ENCODE assay signal across 8 cellular contexts in genomic region chr5:108749130-108749861, GRCh38. TPM values are rescaled to one million over a fixed set of nuclear protein-coding genes. Genes with fewer than 3 reads are reported as not detected.
DNase-seq lines count a peak whose midpoint lies in the region; ATAC-seq lines count a peak whose summit lies in the region.

No MANE protein-coding gene starts in this region.

- DNase-seq in G401 (ENCODE audit: low spot score) (peak; percentile 60), SW480 (ENCODE audit: low spot score) (peak; percentile 81), mesenteric fat pad (ENCODE audit: low spot score) (peak; percentile 92), NCI-H1105 treated with DMSO at 0.1 percent for 48 hours (lab: John Stamatoyannopoulos, UW) (no peak)
- DNase-seq in effector CD8-positive, alpha-beta T cell (lab: John Stamatoyannopoulos, UW) = peak; percentile 73

- ATAC-seq in GM21381 (IDR thresholded peaks at IDR 0.05; ENCODE audit: unreplicated experiment) (peak; percentile 40), HG03558 (IDR thresholded peaks at IDR 0.05; ENCODE audit: extremely low read depth, unreplicated experiment) (peak; percentile 4)

- in situ Hi-C loops in G401 (cut with HindIII; ENCODE audit: low sequenced_read_pairs) = no loop called here

- peak overlapping the region; percentile 41 for H3K27ac ChIP-seq in temporal lobe (ENCODE audit: low read depth, low read length)

RNA-seq across cellular contexts. Expression of gene FER, which starts 1.6 kb away (rescaled TPM):
- 5.4 and 14.6 TPM in 2 replicates for total RNA-seq in G401 (2014; rRNA removed; shearing (Covaris generic))
- total RNA-seq in mesenteric fat pad (37.6 TPM), temporal lobe (63.7 TPM)
